Comparison of ENCODE assay signal across 32 cellular contexts in the genomic region with DNA sequence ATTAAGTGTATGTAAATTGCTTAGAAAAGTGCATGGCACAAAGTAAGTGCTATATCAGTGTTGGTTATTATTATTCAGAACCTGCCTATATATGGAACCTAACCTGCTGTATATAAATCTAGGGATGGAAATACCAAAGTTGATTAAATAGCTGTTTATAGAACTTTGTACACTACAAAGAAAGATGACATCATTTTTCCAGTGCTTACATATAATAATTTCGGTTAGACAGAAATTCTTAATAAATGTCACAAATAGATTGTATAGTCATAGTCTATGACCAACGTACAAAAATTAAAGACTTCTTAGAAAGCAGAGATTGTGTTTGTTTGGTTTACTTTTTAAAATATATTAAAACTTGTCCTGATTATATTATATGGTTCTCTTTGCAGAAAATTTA. TPM values are rescaled to one million over a fixed set of nuclear protein-coding genes. Genes with fewer than 3 reads are reported as not detected.
A peak's percentile ranks its signal among the peaks of the same experiment; 100 is the strongest.
DNase-seq lines count a peak whose midpoint lies in the region; ATAC-seq, FAIRE-seq and TF ChIP-seq lines count a peak whose summit lies in the region.
"Had no signal": no experiment of that assay in that cellular context is flagged by ENCODE, and none has a peak within 500 bp of the region (broad histone marks: within the 10 kb centered on the region; RNA-seq: fewer than 3 reads in every experiment).

No MANE protein-coding gene starts in this region.

- H3K27ac ChIP-seq in HepG2 (ENCODE audit: extremely low read length, insufficient read depth, low read length) (no peak overlapping the region), right lobe of liver (no peak overlapping the region), K562 (ENCODE audit: extremely low read depth, low read depth, low read length) (no peak overlapping the region)
- H3K27ac ChIP-seq: 22Rv1, BLaER1 had no signal

- H4K20me1 ChIP-seq in HepG2 (ENCODE audit: insufficient read depth, low read length) = no peaks in the 10 kb centered on the region
- H4K20me1 ChIP-seq in K562 (replicated peaks; ENCODE audit: control insufficient read depth, insufficient read depth, low read length) = no peaks in the 10 kb centered on the region
- H4K20me1 ChIP-seq: BLaER1 had no signal

- TF ChIP-seq CTCF in HepG2 (CRISPR knock-in tag; IDR thresholded peaks at IDR 0.05) (no peak), right lobe of liver (IDR thresholded peaks at IDR 0.05) (no peak), K562 (IDR thresholded peaks at IDR 0.05 in 2 of 3, conservative IDR thresholded peaks at IDR 0.05 in 1 of 3; ENCODE audit: insufficient read depth in 2 of 3, low read depth in 1 of 3, low read length in 3 of 3) (no peak)

- H3K4me3 Mint-ChIP-seq in activated T-helper 2 cell treated with anti-CD3 and anti-CD28 coated beads, Interferon-gamma antibody, Interleukin-2, Interleukin-4, amounts not matched to agents 10 μg/mL and 5 μg/mL and 100 μg/mL, durations not matched to agents 14 hours and 24 hours and 36 hours (ENCODE audit: low read depth) = no peak overlapping the region
- H3K4me3 Mint-ChIP-seq: CD14-positive monocyte; CD4-positive, alpha-beta memory T cell; CD4-positive, CD25-positive, alpha-beta regulatory T cell; CD8-positive, alpha-beta memory T cell had no signal

- no peak overlapping the region for H3K27ac Mint-ChIP-seq in activated T-helper 2 cell treated with anti-CD3 and anti-CD28 coated beads, Interferon-gamma antibody, Interleukin-2, Interleukin-4, amounts not matched to agents 10 μg/mL and 5 μg/mL and 100 μg/mL, durations not matched to agents 14 hours and 24 hours and 36 hours
- H3K27ac Mint-ChIP-seq: CD14-positive monocyte; CD4-positive, alpha-beta memory T cell; CD4-positive, CD25-positive, alpha-beta regulatory T cell; CD8-positive, alpha-beta memory T cell had no signal

- CTCF ChIA-PET in HepG2 (lab: Yijun Ruan, JAX; ENCODE audit: low intra/inter-chr PET ratio, low total read pairs) (no interaction called here), K562 (lab: Yijun Ruan, JAX; ENCODE audit: low intra/inter-chr PET ratio) (no interaction called here)

- no peaks in the 10 kb centered on the region for H3K4me1 Mint-ChIP-seq in activated T-helper 2 cell treated with anti-CD3 and anti-CD28 coated beads, Interferon-gamma antibody, Interleukin-2, Interleukin-4, amounts not matched to agents 10 μg/mL and 5 μg/mL and 100 μg/mL, durations not matched to agents 14 hours and 24 hours and 36 hours (ENCODE audit: low read depth)
- H3K4me1 Mint-ChIP-seq: CD4-positive, alpha-beta memory T cell; CD4-positive, CD25-positive, alpha-beta regulatory T cell; CD8-positive, alpha-beta memory T cell had no signal

- TF ChIP-seq POLR2A in HepG2 (IDR thresholded peaks at IDR 0.05; ENCODE audit: insufficient read depth in 1 of 2, low read depth in 2 of 2, low read length in 2 of 2) (no peak), right lobe of liver (IDR thresholded peaks at IDR 0.05) (no peak), K562 (conservative IDR thresholded peaks at IDR 0.05) (no peak)

- H3K4me2 ChIP-seq in HepG2 (ENCODE audit: low read depth, low read length) = no peak overlapping the region
- H3K4me2 ChIP-seq in K562 (ENCODE audit: insufficient read depth, low read length) = no peak overlapping the region
- H3K4me2 ChIP-seq: BLaER1 had no signal

- WGBS in HepG2 (ENCODE audit: low lambda C conversion rate) = 1% methylated on average over 2 of the region's 2 CpGs
- 42% methylated on average over 2 of the region's 2 CpGs for WGBS in right lobe of liver (ENCODE audit: insufficient coverage, low coverage, low lambda C conversion rate, missing lambda C conversion rate)
- WGBS in K562 (ENCODE audit: insufficient coverage, low coverage, missing lambda C conversion rate) = 38% methylated on average over 2 of the region's 2 CpGs

- ATAC-seq in HepG2 = no peak
- ATAC-seq in right lobe of liver = no peak
- no peak for ATAC-seq in K562
- no peak for ATAC-seq in HG02885 (IDR thresholded peaks at IDR 0.05; ENCODE audit: poor library complexity, unreplicated experiment)
- ATAC-seq: GM12878 had no signal

- H3K36me3 ChIP-seq in HepG2 (replicated peaks in 1 of 2; ENCODE audit: control insufficient read depth in 1 of 2, insufficient read depth in 2 of 2, low read length in 2 of 2) = no peaks in the 10 kb centered on the region
- H3K36me3 ChIP-seq in right lobe of liver = no peaks in the 10 kb centered on the region
- H3K36me3 ChIP-seq in K562 (ENCODE audit: control insufficient read depth, insufficient read depth, low read length) = no peaks in the 10 kb centered on the region
- H3K36me3 ChIP-seq: BE2C, BLaER1 had no signal

- H3K79me2 ChIP-seq in HepG2 (ENCODE audit: insufficient read depth, low read length) = no peaks in the 10 kb centered on the region
- peaks cover 31% of the 10 kb centered on the region for H3K79me2 ChIP-seq in K562 (ENCODE audit: control insufficient read depth, insufficient read depth, low read length)

- in situ Hi-C loops in HepG2 (cut with HindIII; ENCODE audit: extremely low pct_ligation_motif_present, low pct_unique_long_range_greater_than_20kb) = no loop called here
- in situ Hi-C loops in K562 (cut with MboI) = loop anchor here (10.0 kb wide), 1 partner anchor 120 kb away; no protein-coding TSS in a partner anchor

- no peaks in the 10 kb centered on the region for H3K27me3 ChIP-seq in HepG2 (ENCODE audit: control insufficient read depth in 1 of 2, insufficient read depth in 2 of 2, low read length in 2 of 2)
- H3K27me3 ChIP-seq in right lobe of liver = no peaks in the 10 kb centered on the region
- H3K27me3 ChIP-seq in K562 (ENCODE audit: control insufficient read depth in 2 of 2, insufficient read depth in 2 of 2, low read length in 2 of 2) = no peaks in the 10 kb centered on the region
- H3K27me3 ChIP-seq: BE2C, BLaER1 had no signal

- no peaks in the 10 kb centered on the region for H3K27me3 Mint-ChIP-seq in activated T-helper 2 cell treated with anti-CD3 and anti-CD28 coated beads, Interferon-gamma antibody, Interleukin-2, Interleukin-4, amounts not matched to agents 10 μg/mL and 5 μg/mL and 100 μg/mL, durations not matched to agents 14 hours and 24 hours and 36 hours (ENCODE audit: low read depth)
- H3K27me3 Mint-ChIP-seq: CD4-positive, alpha-beta memory T cell; CD4-positive, CD25-positive, alpha-beta regulatory T cell had no signal

- H3K36me3 Mint-ChIP-seq in activated T-helper 2 cell treated with anti-CD3 and anti-CD28 coated beads, Interferon-gamma antibody, Interleukin-2, Interleukin-4, amounts not matched to agents 10 μg/mL and 5 μg/mL and 100 μg/mL, durations not matched to agents 14 hours and 24 hours and 36 hours (ENCODE audit: low read depth) = no peaks in the 10 kb centered on the region
- H3K36me3 Mint-ChIP-seq: CD14-positive monocyte; CD4-positive, alpha-beta memory T cell; CD4-positive, CD25-positive, alpha-beta regulatory T cell; CD8-positive, alpha-beta memory T cell had no signal

- no peaks in the 10 kb centered on the region for H3K9me3 Mint-ChIP-seq in activated T-helper 2 cell treated with anti-CD3 and anti-CD28 coated beads, Interferon-gamma antibody, Interleukin-2, Interleukin-4, amounts not matched to agents 10 μg/mL and 5 μg/mL and 100 μg/mL, durations not matched to agents 14 hours and 24 hours and 36 hours
- H3K9me3 Mint-ChIP-seq: CD8-positive, alpha-beta memory T cell had no signal

- H3K4me3 ChIP-seq in HepG2 (replicated peaks in 1 of 3; ENCODE audit: insufficient read depth in 1 of 3, low read depth in 2 of 3, low read length in 3 of 3) (no peak overlapping the region), right lobe of liver (no peak overlapping the region), K562 (no peak overlapping the region)
- H3K4me3 ChIP-seq: BLaER1, GM12878 had no signal

- H3K9ac ChIP-seq in HepG2 (ENCODE audit: insufficient read depth, low read depth, low read length) = no peak overlapping the region
- no peak overlapping the region; a peak in 1 of 4 replicates for H3K9ac ChIP-seq in K562 (ENCODE audit: insufficient read depth in 1 of 2, low read depth in 2 of 2, low read length in 2 of 2)
- H3K9ac ChIP-seq: BLaER1 had no signal

- DNase-seq in HepG2 (ENCODE audit: low spot score) = no peak
- DNase-seq in right lobe of liver = no peak
- no peak for DNase-seq in K562 (ENCODE audit: extremely low read depth in 1 of 4, low spot score in 3 of 4)
- no peak for DNase-seq in activated T-helper 2 cell treated with anti-CD3 and anti-CD28 coated beads, Interferon-gamma antibody, Interleukin-2, Interleukin-4, amounts not matched to agents 10 μg/mL and 5 μg/mL and 100 μg/mL, durations not matched to agents 14 hours and 24 hours and 36 hours (ENCODE audit: low spot score)
- DNase-seq in NCI-H2196 treated with DMSO at 0.1 percent for 48 hours (lab: John Stamatoyannopoulos, UW; ENCODE audit: unreplicated experiment) = no peak
- DNase-seq: ACHN; BE2C; C1 segment of cervical spinal cord; CD4-positive, alpha-beta memory T cell; CD4-positive, CD25-positive, alpha-beta regulatory T cell; CD8-positive, alpha-beta memory T cell; COR-L47; DMS 273 treated with DMSO at 0.1 percent for 48 hours; DMS153; DMS53; DMS79; DND-41; EL; GDM1 had no signal

- FAIRE-seq in HepG2 (lab: Jason Lieb, UNC) (no peak), K562 (lab: Jason Lieb, UNC) (no peak), endometrium (lab: Jason Lieb, UNC) (peak; percentile 81)
- FAIRE-seq: GM12878, GM12892, GM18507 had no signal

- H3K4me1 ChIP-seq in HepG2 (ENCODE audit: insufficient read depth, low read length) (no peaks in the 10 kb centered on the region), right lobe of liver (no peaks in the 10 kb centered on the region), K562 (replicated peaks in 1 of 2; ENCODE audit: control insufficient read depth in 2 of 2, insufficient read depth in 2 of 2, low read length in 2 of 2) (no peaks in the 10 kb centered on the region; a peak in 1 of 5 replicates)
- H3K4me1 ChIP-seq: BE2C, BLaER1 had no signal

- intact Hi-C loops in HepG2 (cut with micrococcal nuclease; ENCODE audit: unreplicated experiment) = no loop called here
- intact Hi-C loops in right lobe of liver (cut with DNase I) = no loop called here
- intact Hi-C loops in K562 (cut with micrococcal nuclease) = loop anchor here (5.0 kb wide), 2 partner anchors 108 to 127 kb away; a partner anchor contains a TSS
- intact Hi-C loops in activated T-helper 2 cell treated with anti-CD3 and anti-CD28 coated beads, Interferon-gamma antibody, Interleukin-2, Interleukin-4, amounts not matched to agents 10 μg/mL and 5 μg/mL and 100 μg/mL, durations not matched to agents 14 hours and 24 hours and 36 hours (cut with micrococcal nuclease) = no loop called here

- H3K9me3 ChIP-seq in HepG2 (ENCODE audit: low read length) (no peaks in the 10 kb centered on the region), right lobe of liver (no peaks in the 10 kb centered on the region), K562 (replicated peaks; ENCODE audit: control insufficient read depth, insufficient read depth, low read depth, low read length) (no peaks in the 10 kb centered on the region)
- H3K9me3 ChIP-seq: BE2C, BLaER1 had no signal

- H2AFZ ChIP-seq in HepG2 (ENCODE audit: low read length) = no peak overlapping the region
- no peak overlapping the region for H2AFZ ChIP-seq in K562 (ENCODE audit: low read depth, low read length)

- BruUV-seq in HepG2 (replicated peaks; lab: Mats Ljungman, UMichigan) = no TSS peak
- BruUV-seq in K562 (replicated peaks; lab: Mats Ljungman, UMichigan) = no TSS peak

- no peaks in the 10 kb centered on the region for H3K9me1 ChIP-seq in K562 (ENCODE audit: control insufficient read depth, insufficient read depth, low read length)

- TF ChIP-seq RAD21 in HepG2 (CRISPR knock-in tag; IDR thresholded peaks at IDR 0.05) (no peak), K562 (CRISPR knock-in tag; conservative IDR thresholded peaks at IDR 0.05 in 1 of 2, IDR thresholded peaks at IDR 0.05 in 1 of 2) (no peak)

- POLR2A ChIA-PET in HepG2 (lab: Yijun Ruan, JAX) (no interaction called here), K562 (lab: Yijun Ruan, JAX) (no interaction called here)

- no peak for TF ChIP-seq EP300 in HepG2 (IDR thresholded peaks at IDR 0.05; ENCODE audit: low read depth in 2 of 2, low read length in 2 of 2)
- no peak for TF ChIP-seq EP300 in HepG2 (CRISPR knock-in tag; IDR thresholded peaks at IDR 0.05; ENCODE audit: borderline replicate concordance)
- TF ChIP-seq EP300 in K562 (IDR thresholded peaks at IDR 0.05; ENCODE audit: low read length) = no peak

RNA-seq across cellular contexts. Expression of a gene that starts 4.4 kb away (rescaled TPM):
- total RNA-seq in HepG2 (2016; rRNA removed; fragmentation: Illumina TruSeq; extraction: Trizol) = not detected in 2 replicates
- not detected in 2 replicates for total RNA-seq in HepG2 (2016; cell fraction: cytosol; rRNA removed; fragmentation: Illumina TruSeq; extraction: Trizol; ENCODE audit: low read depth)
- not detected in 2 replicates for total RNA-seq in HepG2 (2016; cell fraction: insoluble cytoplasmic fraction; rRNA removed; fragmentation: Illumina TruSeq; extraction: Trizol)
- not detected in 2 replicates for total RNA-seq in HepG2 (2016; cell fraction: membrane; rRNA removed; fragmentation: Illumina TruSeq; extraction: Trizol)
- not detected in 2 replicates for total RNA-seq in HepG2 (2016; cell fraction: nucleus; rRNA removed; fragmentation: Illumina TruSeq; extraction: Trizol)
- not detected in 2 replicates for polyA plus RNA-seq in HepG2 (2011; rRNA removed)
- not detected in 2 replicates for polyA plus RNA-seq in HepG2 (2011; cell fraction: cytosol; rRNA removed)
- polyA plus RNA-seq in HepG2 (2011; cell fraction: nucleus; rRNA removed) = not detected in 2 replicates
- not detected in 2 replicates for polyA plus RNA-seq in HepG2 (2012)
- polyA plus RNA-seq in HepG2 (2016; cell fraction: cytosol; fragmentation: Illumina TruSeq; extraction: Trizol; ENCODE audit: low read depth) = not detected in 2 replicates
- polyA plus RNA-seq in HepG2 (2016; cell fraction: insoluble cytoplasmic fraction; fragmentation: Illumina TruSeq; extraction: Trizol; ENCODE audit: low read depth) = not detected in 2 replicates
- not detected in 2 replicates for polyA plus RNA-seq in HepG2 (2016; cell fraction: membrane; fragmentation: Illumina TruSeq; extraction: Trizol; ENCODE audit: low read depth)
- polyA plus RNA-seq in HepG2 (2016; cell fraction: nucleus; fragmentation: Illumina TruSeq; extraction: Trizol; ENCODE audit: insufficient read depth, low read depth) = not detected in 2 replicates
- polyA minus RNA-seq in HepG2 (2011; rRNA and poly(A)+ RNA removed; ENCODE audit: low replicate concordance) = not detected in 2 replicates
- polyA minus RNA-seq in HepG2 (2011; cell fraction: cytosol; rRNA and poly(A)+ RNA removed) = not detected in 2 replicates
- polyA minus RNA-seq in HepG2 (2011; cell fraction: nucleus; rRNA and poly(A)+ RNA removed) = not detected in 2 replicates
- 1 to 10 TPM in 1 of 6 experiments, under 1 TPM in 2, not detected in 3; 0.44 to 3.5 (median 0.61) TPM for total RNA-seq in right lobe of liver
- total RNA-seq in K562 (2011; cell fraction: chromatin; rRNA removed; ENCODE audit: low replicate concordance) = 64.9 and 86.0 TPM in 2 replicates
- 84.4 and 91.7 TPM in 2 replicates for total RNA-seq in K562 (2011; cell fraction: nucleolus; rRNA removed)
- total RNA-seq in K562 (2011; cell fraction: nucleoplasm; rRNA removed) = 113 and 125 TPM in 2 replicates
- total RNA-seq in K562 (2014; rRNA removed) = 25.2 and 30.4 TPM in 2 replicates
- total RNA-seq in K562 (2014; rRNA removed; fragmentation: Illumina TruSeq; extraction: Trizol) = 54.8 and 68.6 TPM in 2 replicates
- 16.9 TPM in 2 replicates for total RNA-seq in K562 (2015; rRNA removed; fragmentation: Illumina TruSeq; extraction: Trizol)
- total RNA-seq in K562 (2021) = 38.2 and 41.8 TPM in 2 replicates
- 205 and 209 TPM in 2 replicates for polyA plus RNA-seq in K562 (2011; rRNA removed)
- polyA plus RNA-seq in K562 (2011; cell fraction: cytosol; rRNA removed) = 219 and 529 TPM in 2 replicates
- polyA plus RNA-seq in K562 (2011; cell fraction: nucleus; rRNA removed) = 49.3 and 92.2 TPM in 2 replicates
- polyA plus RNA-seq in K562 (2012) = 37.9 and 61.1 TPM in 2 replicates
- 94.9 and 105 TPM in 2 replicates for polyA plus RNA-seq in K562 (2014; fragmentation: Illumina TruSeq; extraction: Trizol)
- polyA plus RNA-seq in K562 (2014; fragmentation: Nextera tagmentation; extraction: Ambion mirVana) = 100 to 1,000 TPM in 1 of 2 experiments, 10 to 100 TPM in 1; 96.2 to 138 TPM
- polyA plus RNA-seq in K562 (2014; rRNA removed) = 65.8 and 69.9 TPM in 2 replicates
- polyA minus RNA-seq in K562 (2011; rRNA and poly(A)+ RNA removed) = 147 and 160 TPM in 2 replicates
- polyA minus RNA-seq in K562 (2011; cell fraction: cytosol; rRNA and poly(A)+ RNA removed) = 44.0 and 48.5 TPM in 2 replicates
- polyA minus RNA-seq in K562 (2011; cell fraction: nucleus; rRNA and poly(A)+ RNA removed) = 18.4 and 31.8 TPM in 2 replicates
- total RNA-seq in activated T-helper 2 cell treated with anti-CD3 and anti-CD28 coated beads, Interferon-gamma antibody, Interleukin-2, Interleukin-4, amounts not matched to agents 10 μg/mL and 5 μg/mL and 100 μg/mL, durations not matched to agents 14 hours and 24 hours and 36 hours = not detected in 2 replicates
- total RNA-seq: A172; A673; CD4-positive, alpha-beta memory T cell; CD4-positive, CD25-positive, alpha-beta regulatory T cell; CD8-positive, alpha-beta memory T cell; Daoy; G401; GM12878 had no signal
- polyA plus RNA-seq: AG04450; CD14-positive monocyte; CD4-positive, alpha-beta memory T cell; CD4-positive, CD25-positive, alpha-beta regulatory T cell; CD8-positive, alpha-beta memory T cell had no signal
